Comparison of ENCODE assay signal across 2 cellular contexts in the genomic region with DNA sequence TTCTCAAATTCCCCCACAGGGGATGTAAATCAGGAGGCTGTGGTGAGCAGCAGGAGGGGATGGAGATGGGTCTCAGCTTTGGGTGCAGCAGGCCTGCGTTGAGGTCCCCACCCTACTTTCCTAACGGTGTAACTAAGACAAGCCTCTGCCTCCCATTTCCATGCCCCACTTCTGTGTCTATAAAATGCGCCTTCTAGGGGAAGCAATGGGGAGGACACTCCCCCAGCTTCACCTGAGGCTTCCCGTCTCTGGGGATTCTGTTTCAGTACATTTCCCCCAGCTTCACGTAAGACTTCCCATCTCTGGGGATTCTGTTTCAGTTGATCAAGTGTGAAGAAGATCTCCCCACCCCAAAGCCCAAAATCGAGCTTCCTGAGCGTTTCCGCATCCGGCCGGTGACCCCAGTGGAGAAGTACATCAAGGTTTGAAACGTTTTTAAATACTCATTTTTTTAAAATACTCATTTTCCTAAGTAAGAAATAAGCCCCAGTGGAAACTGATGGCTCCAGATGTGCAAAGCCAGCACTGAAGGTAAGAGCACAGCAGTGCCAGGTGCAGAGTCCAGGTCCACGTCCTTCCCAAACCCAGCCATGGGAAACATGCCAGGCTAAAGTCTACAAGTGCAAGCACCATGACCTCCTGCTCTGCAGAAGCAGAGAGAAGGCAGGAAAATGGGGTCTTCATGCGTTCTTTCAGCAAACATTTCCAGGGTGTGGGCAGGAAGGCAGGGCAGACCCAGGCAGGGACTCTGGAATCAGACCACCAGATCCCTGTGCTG.
TF ChIP-seq lines count a peak whose summit lies in the region.

No MANE protein-coding gene starts in this region.

TF ChIP-seq in HCT116, 20 proteins besides CTCF, POLR2A, EP300 and RAD21:
- TF ChIP-seq, protein P1, sequence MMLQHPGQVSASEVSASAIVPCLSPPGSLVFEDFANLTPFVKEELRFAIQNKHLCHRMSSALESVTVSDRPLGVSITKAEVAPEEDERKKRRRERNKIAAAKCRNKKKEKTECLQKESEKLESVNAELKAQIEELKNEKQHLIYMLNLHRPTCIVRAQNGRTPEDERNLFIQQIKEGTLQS (IDR thresholded peaks at IDR 0.05): no peak
- TF ChIP-seq CEBPB (IDR thresholded peaks at IDR 0.05; ENCODE audit: low read depth) (no peak), MAX (IDR thresholded peaks at IDR 0.05) (no peak), ZBTB33 (IDR thresholded peaks at IDR 0.05; ENCODE audit: extremely low read depth, insufficient replicate concordance, low read length) (no peak), SIN3A (IDR thresholded peaks at IDR 0.05; ENCODE audit: low read depth) (no peak), EZH2phosphoT487 (IDR thresholded peaks at IDR 0.05; ENCODE audit: borderline replicate concordance) (no peak), ELF1 (IDR thresholded peaks at IDR 0.05; ENCODE audit: borderline replicate concordance, low read depth) (no peak)
- TF ChIP-seq, protein P2, sequence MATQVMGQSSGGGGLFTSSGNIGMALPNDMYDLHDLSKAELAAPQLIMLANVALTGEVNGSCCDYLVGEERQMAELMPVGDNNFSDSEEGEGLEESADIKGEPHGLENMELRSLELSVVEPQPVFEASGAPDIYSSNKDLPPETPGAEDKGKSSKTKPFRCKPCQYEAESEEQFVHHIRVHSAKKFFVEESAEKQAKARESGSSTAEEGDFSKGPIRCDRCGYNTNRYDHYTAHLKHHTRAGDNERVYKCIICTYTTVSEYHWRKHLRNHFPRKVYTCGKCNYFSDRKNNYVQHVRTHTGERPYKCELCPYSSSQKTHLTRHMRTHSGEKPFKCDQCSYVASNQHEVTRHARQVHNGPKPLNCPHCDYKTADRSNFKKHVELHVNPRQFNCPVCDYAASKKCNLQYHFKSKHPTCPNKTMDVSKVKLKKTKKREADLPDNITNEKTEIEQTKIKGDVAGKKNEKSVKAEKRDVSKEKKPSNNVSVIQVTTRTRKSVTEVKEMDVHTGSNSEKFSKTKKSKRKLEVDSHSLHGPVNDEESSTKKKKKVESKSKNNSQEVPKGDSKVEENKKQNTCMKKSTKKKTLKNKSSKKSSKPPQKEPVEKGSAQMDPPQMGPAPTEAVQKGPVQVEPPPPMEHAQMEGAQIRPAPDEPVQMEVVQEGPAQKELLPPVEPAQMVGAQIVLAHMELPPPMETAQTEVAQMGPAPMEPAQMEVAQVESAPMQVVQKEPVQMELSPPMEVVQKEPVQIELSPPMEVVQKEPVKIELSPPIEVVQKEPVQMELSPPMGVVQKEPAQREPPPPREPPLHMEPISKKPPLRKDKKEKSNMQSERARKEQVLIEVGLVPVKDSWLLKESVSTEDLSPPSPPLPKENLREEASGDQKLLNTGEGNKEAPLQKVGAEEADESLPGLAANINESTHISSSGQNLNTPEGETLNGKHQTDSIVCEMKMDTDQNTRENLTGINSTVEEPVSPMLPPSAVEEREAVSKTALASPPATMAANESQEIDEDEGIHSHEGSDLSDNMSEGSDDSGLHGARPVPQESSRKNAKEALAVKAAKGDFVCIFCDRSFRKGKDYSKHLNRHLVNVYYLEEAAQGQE (IDR thresholded peaks at IDR 0.05; ENCODE audit: low read depth): no peak

TF ChIP-seq in liver, 16 proteins besides CTCF, POLR2A, EP300 and RAD21:
- TF ChIP-seq FOXA1 (IDR thresholded peaks at IDR 0.05) (no peak), HNF4A (conservative IDR thresholded peaks at IDR 0.05) (peak; percentile 60 to 72), SP1 (IDR thresholded peaks at IDR 0.05) (no peak)
